Comparison of ENCODE assay signal across 1 cellular context in genomic region chr5:55592388-55593114, GRCh38.
TF ChIP-seq lines count a peak whose summit lies in the region.

No MANE protein-coding gene starts in this region.

TF ChIP-seq in HEK293, 187 proteins besides CTCF, POLR2A, EP300 and RAD21:
- TF ChIP-seq KLF9 (tag by site-specific recombination; IDR thresholded peaks at IDR 0.05; ENCODE audit: low read depth), result no peak
- TF ChIP-seq ZNF626 (tag by site-specific recombination; IDR thresholded peaks at IDR 0.05), result no peak
- TF ChIP-seq TRIM28 (IDR thresholded peaks at IDR 0.05; ENCODE audit: borderline replicate concordance, low read length), result no peak
- TF ChIP-seq ZNF341 (tag by site-specific recombination; IDR thresholded peaks at IDR 0.05; ENCODE audit: low read depth), result no peak
- TF ChIP-seq ZNF664 (tag by site-specific recombination; IDR thresholded peaks at IDR 0.05), result no peak
- TF ChIP-seq ZNF248 (tag by site-specific recombination; IDR thresholded peaks at IDR 0.05), result no peak
- TF ChIP-seq ZFHX2 (tag by site-specific recombination; conservative IDR thresholded peaks at IDR 0.05), result no peak
- no peak for TF ChIP-seq ZNF624 (tag by site-specific recombination; IDR thresholded peaks at IDR 0.05)
- TF ChIP-seq ZNF777 (tag by site-specific recombination; IDR thresholded peaks at IDR 0.05; ENCODE audit: borderline replicate concordance), result no peak
- no peak for TF ChIP-seq ZNF433 (tag by site-specific recombination; IDR thresholded peaks at IDR 0.05; ENCODE audit: low read depth)
- TF ChIP-seq PATZ1 (tag by site-specific recombination; IDR thresholded peaks at IDR 0.05), result no peak
- no peak for TF ChIP-seq ZNF10 (tag by site-specific recombination; IDR thresholded peaks at IDR 0.05)
- TF ChIP-seq, protein P1, sequence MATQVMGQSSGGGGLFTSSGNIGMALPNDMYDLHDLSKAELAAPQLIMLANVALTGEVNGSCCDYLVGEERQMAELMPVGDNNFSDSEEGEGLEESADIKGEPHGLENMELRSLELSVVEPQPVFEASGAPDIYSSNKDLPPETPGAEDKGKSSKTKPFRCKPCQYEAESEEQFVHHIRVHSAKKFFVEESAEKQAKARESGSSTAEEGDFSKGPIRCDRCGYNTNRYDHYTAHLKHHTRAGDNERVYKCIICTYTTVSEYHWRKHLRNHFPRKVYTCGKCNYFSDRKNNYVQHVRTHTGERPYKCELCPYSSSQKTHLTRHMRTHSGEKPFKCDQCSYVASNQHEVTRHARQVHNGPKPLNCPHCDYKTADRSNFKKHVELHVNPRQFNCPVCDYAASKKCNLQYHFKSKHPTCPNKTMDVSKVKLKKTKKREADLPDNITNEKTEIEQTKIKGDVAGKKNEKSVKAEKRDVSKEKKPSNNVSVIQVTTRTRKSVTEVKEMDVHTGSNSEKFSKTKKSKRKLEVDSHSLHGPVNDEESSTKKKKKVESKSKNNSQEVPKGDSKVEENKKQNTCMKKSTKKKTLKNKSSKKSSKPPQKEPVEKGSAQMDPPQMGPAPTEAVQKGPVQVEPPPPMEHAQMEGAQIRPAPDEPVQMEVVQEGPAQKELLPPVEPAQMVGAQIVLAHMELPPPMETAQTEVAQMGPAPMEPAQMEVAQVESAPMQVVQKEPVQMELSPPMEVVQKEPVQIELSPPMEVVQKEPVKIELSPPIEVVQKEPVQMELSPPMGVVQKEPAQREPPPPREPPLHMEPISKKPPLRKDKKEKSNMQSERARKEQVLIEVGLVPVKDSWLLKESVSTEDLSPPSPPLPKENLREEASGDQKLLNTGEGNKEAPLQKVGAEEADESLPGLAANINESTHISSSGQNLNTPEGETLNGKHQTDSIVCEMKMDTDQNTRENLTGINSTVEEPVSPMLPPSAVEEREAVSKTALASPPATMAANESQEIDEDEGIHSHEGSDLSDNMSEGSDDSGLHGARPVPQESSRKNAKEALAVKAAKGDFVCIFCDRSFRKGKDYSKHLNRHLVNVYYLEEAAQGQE (tag by site-specific recombination; IDR thresholded peaks at IDR 0.05), result no peak
- no peak for TF ChIP-seq HOXD13 (CRISPR knock-in tag; IDR thresholded peaks at IDR 0.05; ENCODE audit: borderline replicate concordance)
- no peak for TF ChIP-seq ZNF335 (tag by site-specific recombination; conservative IDR thresholded peaks at IDR 0.05)
- TF ChIP-seq ZNF768 (tag by site-specific recombination; IDR thresholded peaks at IDR 0.05), result no peak
- TF ChIP-seq ZNF354C (tag by site-specific recombination; IDR thresholded peaks at IDR 0.05; ENCODE audit: borderline replicate concordance, low read depth), result no peak
- no peak for TF ChIP-seq ZNF843 (tag by site-specific recombination; IDR thresholded peaks at IDR 0.05)
TF ChIP-seq in HEK293: peak in this region for 0.
